In the genomic region with DNA sequence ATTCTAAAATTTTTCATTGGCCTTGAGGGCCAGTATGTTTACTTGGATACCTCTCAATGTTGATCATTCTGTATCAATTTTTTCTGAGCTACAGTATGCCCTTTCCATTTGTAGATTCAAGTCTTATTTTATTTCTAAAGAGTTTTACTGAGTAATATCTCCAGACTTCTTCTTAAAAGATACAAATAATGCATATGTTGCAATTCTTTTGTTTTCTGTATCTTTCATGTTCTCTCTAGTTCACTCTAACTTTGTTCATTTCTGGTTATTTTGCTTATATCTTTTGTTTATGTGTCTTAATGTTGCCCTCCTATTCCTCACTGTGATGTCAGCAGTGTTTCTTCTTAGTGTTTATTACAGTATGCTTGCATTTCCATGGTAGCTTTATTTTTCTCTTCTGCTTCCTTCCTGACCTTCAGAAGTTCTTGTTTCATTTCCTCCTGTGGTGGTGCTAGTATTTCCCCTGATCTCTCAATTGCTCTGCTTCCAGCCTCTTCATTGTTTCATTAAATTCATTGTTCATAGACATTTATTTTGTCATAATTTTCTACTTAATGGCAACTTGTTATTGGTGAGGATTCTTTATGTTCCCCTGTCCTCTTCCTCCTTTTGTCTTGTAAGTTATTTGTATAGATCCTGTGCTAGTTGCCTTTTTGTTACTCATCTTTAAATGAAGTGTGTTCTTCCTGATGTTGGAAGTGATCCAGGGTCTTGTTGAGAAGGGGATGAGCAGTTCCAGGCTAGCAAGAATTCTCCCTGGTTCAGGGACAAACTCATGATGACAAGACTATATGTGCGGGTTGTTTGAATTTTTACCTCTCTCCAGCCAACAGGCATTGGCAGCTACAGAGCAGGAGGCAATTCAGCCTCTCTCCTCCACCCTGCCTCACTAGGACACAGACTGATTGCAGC, we compare ENCODE assay signal across 15 cellular contexts.
DNase-seq lines count a peak whose midpoint lies in the region; ATAC-seq, FAIRE-seq and TF ChIP-seq lines count a peak whose summit lies in the region.
"Had no signal": no experiment of that assay in that cellular context is flagged by ENCODE, and none has a peak within 500 bp of the region (broad histone marks: within the 10 kb centered on the region; RNA-seq: fewer than 3 reads in every experiment).

No MANE protein-coding gene starts in this region.

- TF ChIP-seq CTCF in CD14-positive monocyte (IDR thresholded peaks at IDR 0.05): no peak
- no peak for TF ChIP-seq CTCF in bronchial epithelial cell (IDR thresholded peaks at IDR 0.05; ENCODE audit: insufficient read depth, low read length, severe bottlenecking)

- intact Hi-C loops in CD14-positive monocyte (cut with micrococcal nuclease): no loop called here

- no peak for ATAC-seq in GM18870 (IDR thresholded peaks at IDR 0.05; ENCODE audit: unreplicated experiment)
- ATAC-seq: activated naive CD8-positive, alpha-beta T cell treated with anti-CD3 and anti-CD28 coated beads, Interleukin-2, amount 50 U/mL, for 24 hours had no signal

- H3K27ac Mint-ChIP-seq in CD14-positive monocyte: peak overlapping the region; percentile 74 to 97 (median 95)
- H3K27ac Mint-ChIP-seq: activated naive CD8-positive, alpha-beta T cell treated with anti-CD3 and anti-CD28 coated beads, Interleukin-2, amount 50 U/mL, for 24 hours had no signal

- no peak overlapping the region for H3K4me3 ChIP-seq in bronchial epithelial cell (ENCODE audit: low read depth, low read length)
- H3K4me3 ChIP-seq: vagina had no signal

- DNase-seq in CD14-positive monocyte (ENCODE audit: low spot score) (no peak), MV-4-11 (lab: John Stamatoyannopoulos, UW) (peak; percentile 63), bronchial epithelial cell (ENCODE audit: low read depth) (no peak), lung microvascular endothelial cell (ENCODE audit: low read depth in 2 of 2) (peak; percentile 43 to 66), NCI-H82 treated with DMSO at 0.1 percent for 48 hours (lab: John Stamatoyannopoulos, UW; ENCODE audit: unreplicated experiment) (no peak), NCI-H1417 treated with DMSO at 0.1 percent for 48 hours (lab: John Stamatoyannopoulos, UW) (no peak), amniotic stem cell (lab: John Stamatoyannopoulos, UW) (no peak)
- DNase-seq: activated naive CD8-positive, alpha-beta T cell treated with anti-CD3 and anti-CD28 coated beads, Interleukin-2, amount 50 U/mL, for 24 hours; effector CD8-positive, alpha-beta T cell; EL; glutamatergic neuron; KG1; left cardiac atrium had no signal

- FAIRE-seq in bronchial epithelial cell (lab: Jason Lieb, UNC): peak; percentile 32

- peaks cover 0 to 5% (median 0%) of the 10 kb centered on the region in 7 donors for H3K9me3 Mint-ChIP-seq in CD14-positive monocyte
- H3K9me3 Mint-ChIP-seq: activated naive CD8-positive, alpha-beta T cell treated with anti-CD3 and anti-CD28 coated beads, Interleukin-2, amount 50 U/mL, for 24 hours had no signal

- no peaks in the 10 kb centered on the region for H3K36me3 Mint-ChIP-seq in CD14-positive monocyte

- no peaks in the 10 kb centered on the region for H3K27me3 ChIP-seq in bronchial epithelial cell (ENCODE audit: control insufficient read depth, insufficient read depth, low read length)
- H3K27me3 ChIP-seq: vagina had no signal

- H3K27me3 Mint-ChIP-seq in CD14-positive monocyte (ENCODE audit: low read depth in 3 of 3): peaks cover 13 to 15% (median 14%) of the 10 kb centered on the region in 3 donors
- H3K27me3 Mint-ChIP-seq: activated naive CD8-positive, alpha-beta T cell treated with anti-CD3 and anti-CD28 coated beads, Interleukin-2, amount 50 U/mL, for 24 hours had no signal

- H3K36me3 ChIP-seq in bronchial epithelial cell (ENCODE audit: control insufficient read depth, insufficient read depth, low read length): no peaks in the 10 kb centered on the region
- H3K36me3 ChIP-seq: vagina had no signal

- H3K4me3 Mint-ChIP-seq in CD14-positive monocyte: peak overlapping the region in 1 of 2 donors; percentile 54
- H3K4me3 Mint-ChIP-seq: activated naive CD8-positive, alpha-beta T cell treated with anti-CD3 and anti-CD28 coated beads, Interleukin-2, amount 50 U/mL, for 24 hours had no signal

- H3K4me1 Mint-ChIP-seq in CD14-positive monocyte: peaks cover 48% of the 10 kb centered on the region

Comparison
In these comparisons a context has a peak if more than half of its experiments do, and no peak if none do; other contexts are left out.
1. DNase-seq: peak in MV-4-11 (single experiment) and lung microvascular endothelial cell (2 of 2); none in CD14-positive monocyte (single experiment), bronchial epithelial cell (single experiment), NCI-H82 treated with DMSO at 0.1 percent for 48 hours (single experiment), NCI-H1417 treated with DMSO at 0.1 percent for 48 hours (single experiment) and amniotic stem cell (single experiment).